ENCODE assay signal across 9 cellular contexts in the genomic region with DNA sequence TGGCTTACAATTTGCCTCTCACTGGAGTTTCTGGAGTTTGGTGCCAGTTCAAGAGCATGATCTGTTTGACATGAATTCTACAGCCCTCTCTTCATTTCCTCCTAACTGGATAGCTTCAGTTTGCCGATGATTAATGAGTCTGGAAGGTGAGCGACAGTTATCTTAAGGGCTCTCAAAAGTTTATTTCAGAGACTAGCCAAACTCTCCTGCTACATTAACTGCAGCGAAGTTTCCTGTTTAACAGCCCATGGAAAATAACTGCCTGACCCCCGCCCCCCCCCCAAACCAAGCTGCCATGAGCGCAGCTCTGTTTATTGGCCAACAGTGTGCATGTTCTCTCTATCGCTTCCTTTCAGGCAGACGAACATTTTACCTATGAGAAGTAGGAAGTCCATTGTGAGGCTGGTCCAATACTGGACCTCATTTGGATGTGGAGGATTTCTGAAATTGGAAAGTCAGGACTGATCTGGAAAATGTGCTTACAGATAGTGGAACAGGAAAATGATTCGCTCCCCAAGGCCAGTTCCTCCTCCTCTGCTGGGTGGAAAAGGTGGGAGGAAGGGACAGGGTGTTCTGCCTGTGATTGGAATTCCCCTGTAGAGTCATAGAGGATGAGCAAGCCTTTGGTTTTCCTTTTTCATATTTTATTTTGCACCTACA.
A peak's percentile ranks its signal among the peaks of the same experiment; 100 is the strongest.
DNase-seq lines count a peak whose midpoint lies in the region; ATAC-seq and TF ChIP-seq lines count a peak whose summit lies in the region.
"Had no signal": no experiment of that assay in that cellular context is flagged by ENCODE, and none has a peak within 500 bp of the region (broad histone marks: within the 10 kb centered on the region; RNA-seq: fewer than 3 reads in every experiment).

No MANE protein-coding gene starts in this region.

- H3K27ac ChIP-seq in GM23338 (ENCODE audit: low read depth), result no peak overlapping the region
- H3K27ac ChIP-seq in VCaP, result peak overlapping the region; percentile 23

- no peaks in the 10 kb centered on the region for H3K9me2 ChIP-seq in GM23338 (ENCODE audit: insufficient read depth)

- H3K4me3 ChIP-seq in GM23338, result no peak overlapping the region
- no peak overlapping the region for H3K4me3 ChIP-seq in skeletal muscle cell (ENCODE audit: low read depth, low read length)

- ATAC-seq in GM23338 (no peak), left cardiac atrium (peak; percentile 42 to 78)

- no peaks in the 10 kb centered on the region for H4K20me1 ChIP-seq in GM23338 (replicated peaks; ENCODE audit: insufficient read depth)

- peak overlapping the region; percentile 74; the same call in 1 of the 2 replicates for H2AFZ ChIP-seq in GM23338

- no peak overlapping the region for H3K4me3 Mint-ChIP-seq in GM23338

- no peaks in the 10 kb centered on the region for H3K27me3 ChIP-seq in GM23338 (ENCODE audit: insufficient read depth)

- H3K27me3 Mint-ChIP-seq in GM23338 (ENCODE audit: insufficient read depth, low read depth, poor library complexity), result no peaks in the 10 kb centered on the region

- H3K9me3 Mint-ChIP-seq in GM23338, result no peaks in the 10 kb centered on the region

- no peaks in the 10 kb centered on the region for H3K36me3 Mint-ChIP-seq in GM23338 (ENCODE audit: low read depth)

- no peaks in the 10 kb centered on the region for H3F3A ChIP-seq in GM23338 (replicated peaks; ENCODE audit: low read depth)

- no peaks in the 10 kb centered on the region for H3K4me1 ChIP-seq in GM23338 (ENCODE audit: insufficient read depth)

- intact Hi-C loops in left cardiac atrium (cut with DNase I), result loop anchor here in 1 of 2 donors (10.0 kb wide), 1 partner anchor 131 kb away; no protein-coding TSS in a partner anchor

- DNase-seq in GM23338 (ENCODE audit: low spot score), result no peak
- peak; percentile 19 for DNase-seq in left cardiac atrium
- peak; percentile 69 for DNase-seq in skeletal muscle cell (ENCODE audit: low read depth)
- no peak for DNase-seq in OCI-M1 (lab: John Stamatoyannopoulos, UW)
- no peak for DNase-seq in HuH-7 (ENCODE audit: low spot score)
- no peak for DNase-seq in ureter (ENCODE audit: low spot score)
- DNase-seq in HUDEP-2 (lab: John Stamatoyannopoulos, UW; ENCODE audit: unreplicated experiment in 76 of 76), result no peak
- DNase-seq: NCI-H774 had no signal

- peaks cover 7% of the 10 kb centered on the region; the same call in 2 of the 3 replicates for H3K4me1 Mint-ChIP-seq in GM23338

- H3K36me3 ChIP-seq in GM23338 (ENCODE audit: insufficient read depth), result no peaks in the 10 kb centered on the region

- no peak overlapping the region for H3K27ac Mint-ChIP-seq in GM23338

- no peak overlapping the region for H3K4me2 ChIP-seq in GM23338

- no peaks in the 10 kb centered on the region for H3K79me2 ChIP-seq in GM23338 (replicated peaks; ENCODE audit: insufficient read depth)

- TF ChIP-seq CTCF in GM23338 (conservative IDR thresholded peaks at IDR 0.05; ENCODE audit: low read depth in 2 of 2) (no peak), VCaP (conservative IDR thresholded peaks at IDR 0.05) (no peak)

TF ChIP-seq in GM23338, 12 proteins besides CTCF, POLR2A, EP300 and RAD21 (continues in another document):
- TF ChIP-seq ZNF114 (CRISPR knock-in tag; IDR thresholded peaks at IDR 0.05) (no peak), EZH2phosphoT487 (IDR thresholded peaks at IDR 0.05; ENCODE audit: unreplicated experiment) (no peak), EZH2 (IDR thresholded peaks at IDR 0.05; ENCODE audit: low read depth, unreplicated experiment) (no peak), JUNB (IDR thresholded peaks at IDR 0.05; ENCODE audit: unreplicated experiment) (no peak), POLR2AphosphoS5 (IDR thresholded peaks at IDR 0.05; ENCODE audit: low read depth) (no peak), ZNF331 (CRISPR knock-in tag; IDR thresholded peaks at IDR 0.05; ENCODE audit: low read depth) (no peak), NANOG (IDR thresholded peaks at IDR 0.05; ENCODE audit: borderline replicate concordance) (no peak), REST (IDR thresholded peaks at IDR 0.05; ENCODE audit: unreplicated experiment) (no peak), CREB1 (CRISPR knock-in tag; IDR thresholded peaks at IDR 0.05; ENCODE audit: low read depth) (no peak)
- TF ChIP-seq, protein P1, sequence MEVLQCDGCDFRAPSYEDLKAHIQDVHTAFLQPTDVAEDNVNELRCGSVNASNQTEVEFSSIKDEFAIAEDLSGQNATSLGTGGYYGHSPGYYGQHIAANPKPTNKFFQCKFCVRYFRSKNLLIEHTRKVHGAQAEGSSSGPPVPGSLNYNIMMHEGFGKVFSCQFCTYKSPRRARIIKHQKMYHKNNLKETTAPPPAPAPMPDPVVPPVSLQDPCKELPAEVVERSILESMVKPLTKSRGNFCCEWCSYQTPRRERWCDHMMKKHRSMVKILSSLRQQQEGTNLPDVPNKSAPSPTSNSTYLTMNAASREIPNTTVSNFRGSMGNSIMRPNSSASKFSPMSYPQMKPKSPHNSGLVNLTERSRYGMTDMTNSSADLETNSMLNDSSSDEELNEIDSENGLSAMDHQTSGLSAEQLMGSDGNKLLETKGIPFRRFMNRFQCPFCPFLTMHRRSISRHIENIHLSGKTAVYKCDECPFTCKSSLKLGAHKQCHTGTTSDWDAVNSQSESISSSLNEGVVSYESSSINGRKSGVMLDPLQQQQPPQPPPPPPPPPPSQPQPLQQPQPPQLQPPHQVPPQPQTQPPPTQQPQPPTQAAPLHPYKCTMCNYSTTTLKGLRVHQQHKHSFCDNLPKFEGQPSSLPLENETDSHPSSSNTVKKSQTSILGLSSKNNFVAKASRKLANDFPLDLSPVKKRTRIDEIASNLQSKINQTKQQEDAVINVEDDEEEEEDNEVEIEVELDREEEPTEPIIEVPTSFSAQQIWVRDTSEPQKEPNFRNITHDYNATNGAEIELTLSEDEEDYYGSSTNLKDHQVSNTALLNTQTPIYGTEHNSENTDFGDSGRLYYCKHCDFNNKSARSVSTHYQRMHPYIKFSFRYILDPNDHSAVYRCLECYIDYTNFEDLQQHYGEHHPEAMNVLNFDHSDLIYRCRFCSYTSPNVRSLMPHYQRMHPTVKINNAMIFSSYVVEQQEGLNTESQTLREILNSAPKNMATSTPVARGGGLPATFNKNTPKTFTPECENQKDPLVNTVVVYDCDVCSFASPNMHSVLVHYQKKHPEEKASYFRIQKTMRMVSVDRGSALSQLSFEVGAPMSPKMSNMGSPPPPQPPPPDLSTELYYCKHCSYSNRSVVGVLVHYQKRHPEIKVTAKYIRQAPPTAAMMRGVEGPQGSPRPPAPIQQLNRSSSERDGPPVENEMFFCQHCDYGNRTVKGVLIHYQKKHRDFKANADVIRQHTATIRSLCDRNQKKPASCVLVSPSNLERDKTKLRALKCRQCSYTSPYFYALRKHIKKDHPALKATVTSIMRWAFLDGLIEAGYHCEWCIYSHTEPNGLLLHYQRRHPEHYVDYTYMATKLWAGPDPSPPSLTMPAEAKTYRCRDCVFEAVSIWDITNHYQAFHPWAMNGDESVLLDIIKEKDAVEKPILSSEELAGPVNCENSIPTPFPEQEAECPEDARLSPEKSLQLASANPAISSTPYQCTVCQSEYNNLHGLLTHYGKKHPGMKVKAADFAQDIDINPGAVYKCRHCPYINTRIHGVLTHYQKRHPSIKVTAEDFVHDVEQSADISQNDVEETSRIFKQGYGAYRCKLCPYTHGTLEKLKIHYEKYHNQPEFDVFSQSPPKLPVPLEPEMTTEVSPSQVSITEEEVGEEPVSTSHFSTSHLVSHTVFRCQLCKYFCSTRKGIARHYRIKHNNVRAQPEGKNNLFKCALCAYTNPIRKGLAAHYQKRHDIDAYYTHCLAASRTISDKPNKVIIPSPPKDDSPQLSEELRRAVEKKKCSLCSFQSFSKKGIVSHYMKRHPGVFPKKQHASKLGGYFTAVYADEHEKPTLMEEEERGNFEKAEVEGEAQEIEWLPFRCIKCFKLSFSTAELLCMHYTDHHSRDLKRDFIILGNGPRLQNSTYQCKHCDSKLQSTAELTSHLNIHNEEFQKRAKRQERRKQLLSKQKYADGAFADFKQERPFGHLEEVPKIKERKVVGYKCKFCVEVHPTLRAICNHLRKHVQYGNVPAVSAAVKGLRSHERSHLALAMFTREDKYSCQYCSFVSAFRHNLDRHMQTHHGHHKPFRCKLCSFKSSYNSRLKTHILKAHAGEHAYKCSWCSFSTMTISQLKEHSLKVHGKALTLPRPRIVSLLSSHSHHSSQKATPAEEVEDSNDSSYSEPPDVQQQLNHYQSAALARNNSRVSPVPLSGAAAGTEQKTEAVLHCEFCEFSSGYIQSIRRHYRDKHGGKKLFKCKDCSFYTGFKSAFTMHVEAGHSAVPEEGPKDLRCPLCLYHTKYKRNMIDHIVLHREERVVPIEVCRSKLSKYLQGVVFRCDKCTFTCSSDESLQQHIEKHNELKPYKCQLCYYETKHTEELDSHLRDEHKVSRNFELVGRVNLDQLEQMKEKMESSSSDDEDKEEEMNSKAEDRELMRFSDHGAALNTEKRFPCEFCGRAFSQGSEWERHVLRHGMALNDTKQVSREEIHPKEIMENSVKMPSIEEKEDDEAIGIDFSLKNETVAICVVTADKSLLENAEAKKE (CRISPR knock-in tag; IDR thresholded peaks at IDR 0.05), result no peak

Comparison
In these comparisons a context has a peak if more than half of its experiments do, and no peak if none do; other contexts are left out.
1. DNase-seq: peak in left cardiac atrium (single experiment) and skeletal muscle cell (single experiment); none in GM23338 (single experiment), OCI-M1 (single experiment), HuH-7 (single experiment), ureter (single experiment) and HUDEP-2 (0 of 76).